ENCODE assay signal across 8 cellular contexts in genomic region chr14:74019743-74020142, GRCh38. TPM values are rescaled to one million over a fixed set of nuclear protein-coding genes. Genes with fewer than 3 reads are reported as not detected.
DNase-seq lines count a peak whose midpoint lies in the region; TF ChIP-seq lines count a peak whose summit lies in the region.

No MANE protein-coding gene starts in this region.

- H3F3A ChIP-seq in GM23248 (ENCODE audit: insufficient read depth), result peaks cover 5% of the 10 kb centered on the region

- peak overlapping the region; percentile 99 for H3K9ac ChIP-seq in GM23248

- in situ Hi-C loops in GM23248 (cut with MboI), result no loop called here

- peak overlapping the region; percentile 91 for H2AFZ ChIP-seq in GM23248

- peak overlapping the region; percentile 87 for H3K27ac Mint-ChIP-seq in progenitor cell of endocrine pancreas

- peak overlapping the region; percentile 96 for H3K4me2 ChIP-seq in GM23248 (ENCODE audit: unreplicated experiment)

- no peaks in the 10 kb centered on the region for H3K36me3 ChIP-seq in GM23248 (ENCODE audit: low read depth)

- no peaks in the 10 kb centered on the region for H3K27me3 Mint-ChIP-seq in progenitor cell of endocrine pancreas

- H3K9me3 Mint-ChIP-seq in progenitor cell of endocrine pancreas (ENCODE audit: low read depth), result no peaks in the 10 kb centered on the region

- 0 to 3% methylated on average over 3 of the region's 3 CpGs for WGBS in GM23248 (ENCODE audit: low coverage in 1 of 2, low lambda C conversion rate in 2 of 2, missing lambda C conversion rate in 2 of 2), 2 experiments

- no peaks in the 10 kb centered on the region for H3K9me3 ChIP-seq in GM23248 (ENCODE audit: low read depth)

- peaks cover 10% of the 10 kb centered on the region; the same call in 1 of the 2 replicates for H3K4me1 ChIP-seq in GM23248 (ENCODE audit: insufficient read depth)

- H3K27me3 ChIP-seq in GM23248 (replicated peaks; ENCODE audit: insufficient read depth), result no peaks in the 10 kb centered on the region

- peak overlapping the region; percentile 91 for H3K4me3 ChIP-seq in GM23248
- H3K4me3 ChIP-seq in foreskin fibroblast (ENCODE audit: low read depth in 1 of 2, low read length in 2 of 2), result peak overlapping the region; percentile 93 to 96

- no peaks in the 10 kb centered on the region for H3K36me3 Mint-ChIP-seq in progenitor cell of endocrine pancreas (ENCODE audit: insufficient read depth)

- peaks cover 5% of the 10 kb centered on the region for H3K4me1 Mint-ChIP-seq in progenitor cell of endocrine pancreas (ENCODE audit: low read depth)

- no peaks in the 10 kb centered on the region for H3K9me2 ChIP-seq in GM23248 (ENCODE audit: insufficient read depth)

- peaks cover 34% of the 10 kb centered on the region for H3K79me2 ChIP-seq in GM23248 (ENCODE audit: insufficient read depth)

- TF ChIP-seq CTCF in VCaP (conservative IDR thresholded peaks at IDR 0.05), result no peak
- no peak for TF ChIP-seq CTCF in foreskin fibroblast (IDR thresholded peaks at IDR 0.05; ENCODE audit: low read depth, low read length)
- TF ChIP-seq CTCF in progenitor cell of endocrine pancreas (IDR thresholded peaks at IDR 0.05; ENCODE audit: unreplicated experiment), result no peak

- no peaks in the 10 kb centered on the region for H4K20me1 ChIP-seq in GM23248 (ENCODE audit: insufficient read depth)

- H3K4me3 Mint-ChIP-seq in progenitor cell of endocrine pancreas (ENCODE audit: low read depth), result peak overlapping the region; percentile 89

- DNase-seq in GM23248, result peak; percentile 79
- DNase-seq in foreskin fibroblast, result peak; percentile 32 to 43
- DNase-seq in progenitor cell of endocrine pancreas (ENCODE audit: low spot score, unreplicated experiment), result no peak
- no peak for DNase-seq in cerebellum (ENCODE audit: low spot score)
- no peak for DNase-seq in activated CD4-positive, alpha-beta T cell treated with anti-CD3 and anti-CD28 coated beads, Interleukin-2, amount 50 U/mL, for 48 hours
- DNase-seq in SKM-1 treated with dmso at 0.1 percent for 144 hours (lab: John Stamatoyannopoulos, UW; ENCODE audit: unreplicated experiment), result no peak
- no peak for DNase-seq in NCI-H1092 (lab: John Stamatoyannopoulos, UW)

- H3K27ac ChIP-seq in GM23248 (peak overlapping the region; percentile 99), VCaP (peak overlapping the region; percentile 91)

RNA-seq across cellular contexts. Expression of gene BBOF1, which starts 0.6 kb away (rescaled TPM):
- total RNA-seq in GM23248 (2014; rRNA removed; shearing (Covaris generic)), result 3.5 and 18.2 TPM in 2 replicates
- polyA plus RNA-seq in GM23248 (2016; fragmentation: Nextera tagmentation; extraction: Ambion mirVana), result 5.4 and 6.4 TPM in 2 replicates
- total RNA-seq in progenitor cell of endocrine pancreas (4.5 and 5.6 TPM in 2 replicates), cerebellum (15.2 TPM)

RNA-seq across cellular contexts. Expression of gene ENTPD5, which starts 0.7 kb away (rescaled TPM):
- 6.6 and 11.5 TPM in 2 replicates for total RNA-seq in GM23248 (2014; rRNA removed; shearing (Covaris generic))
- polyA plus RNA-seq in GM23248 (2016; fragmentation: Nextera tagmentation; extraction: Ambion mirVana), result 10.4 and 12.5 TPM in 2 replicates
- total RNA-seq in progenitor cell of endocrine pancreas, result 13.9 and 14.2 TPM in 2 replicates
- total RNA-seq in cerebellum, result 8.9 TPM

Comparison
In these comparisons a context has a peak if more than half of its experiments do, and no peak if none do; other contexts are left out.
1. DNase-seq: peak in GM23248 (single experiment) and foreskin fibroblast (2 of 2); none in progenitor cell of endocrine pancreas (single experiment), cerebellum (single experiment), activated CD4-positive, alpha-beta T cell treated with anti-CD3 and anti-CD28 coated beads, Interleukin-2, amount 50 U/mL, for 48 hours (0 of 2), SKM-1 treated with dmso at 0.1 percent for 144 hours (single experiment) and NCI-H1092 (single experiment).